ENCODE assay signal across 8 cellular contexts in the genomic region with DNA sequence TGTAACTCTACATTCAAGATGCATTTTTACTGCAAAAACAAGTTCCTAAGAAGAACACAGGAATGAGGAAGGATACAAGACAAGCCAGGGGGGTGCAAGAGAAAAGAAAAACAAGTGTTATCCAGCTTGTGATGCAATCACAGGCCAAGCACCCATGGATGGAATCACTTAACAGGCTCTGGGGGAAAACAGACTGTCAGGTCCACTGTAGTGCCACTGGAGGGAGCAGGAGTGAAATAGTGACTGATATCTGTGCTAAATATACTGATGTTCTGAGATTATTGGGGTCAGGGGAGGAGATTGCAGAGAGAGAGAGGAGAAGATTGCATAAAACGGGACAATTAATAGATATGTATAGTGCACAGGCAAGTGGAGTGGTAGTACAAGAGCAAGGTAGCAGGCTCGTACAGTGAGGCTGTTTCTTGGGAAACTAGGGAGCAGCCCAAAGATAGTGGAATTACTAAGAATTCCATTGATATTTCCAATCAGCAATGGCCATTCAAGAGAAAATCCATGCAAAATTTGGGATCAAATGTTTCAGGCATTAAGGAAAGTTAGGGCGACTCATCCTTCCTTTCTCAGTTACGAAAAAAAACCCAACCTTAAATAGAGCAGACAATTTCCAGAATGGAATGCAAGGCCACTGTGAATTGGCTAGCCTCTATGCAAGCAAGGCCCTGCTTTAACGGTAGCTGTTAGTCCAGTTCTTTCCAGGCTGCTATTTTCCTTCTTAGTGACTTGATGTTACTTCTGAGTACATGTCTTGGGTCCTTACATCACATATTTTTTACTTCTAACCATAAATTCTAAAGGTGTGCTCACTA. TPM values are rescaled to one million over a fixed set of nuclear protein-coding genes. Genes with fewer than 3 reads are reported as not detected.
DNase-seq lines count a peak whose midpoint lies in the region; ATAC-seq and TF ChIP-seq lines count a peak whose summit lies in the region.

No MANE protein-coding gene starts in this region.

- peaks cover 0 to 3% (median 0%) of the 10 kb centered on the region in 7 donors for H3K9me3 Mint-ChIP-seq in CD14-positive monocyte

- no peak overlapping the region for H3K27ac Mint-ChIP-seq in CD14-positive monocyte

- H2AFZ ChIP-seq in SU-DHL-6 (ENCODE audit: low read depth, low read length, severe bottlenecking) (no peak overlapping the region), hepatocyte (no peak overlapping the region)

- H3K4me3 Mint-ChIP-seq in CD14-positive monocyte, result no peak overlapping the region

- no peaks in the 10 kb centered on the region for H3K4me1 Mint-ChIP-seq in CD14-positive monocyte

- no peak overlapping the region for H3K9ac ChIP-seq in SU-DHL-6 (ENCODE audit: low read length)

- DNase-seq in SKM-1 treated with dmso at 0.1 percent for 144 hours (lab: John Stamatoyannopoulos, UW; ENCODE audit: unreplicated experiment) (peak; percentile 9), SKM-1 (lab: John Stamatoyannopoulos, UW; ENCODE audit: unreplicated experiment) (no peak), hepatocyte (ENCODE audit: low spot score) (peak; percentile 77), upper lobe of left lung (peak in 1 of 2 donors; percentile 38), CD14-positive monocyte (ENCODE audit: low spot score) (no peak), globus pallidus (ENCODE audit: low spot score) (no peak)

- H4K20me1 ChIP-seq in SU-DHL-6 (ENCODE audit: low read depth, low read length) (no peaks in the 10 kb centered on the region), hepatocyte (ENCODE audit: insufficient read depth, poor library complexity, severe bottlenecking) (no peaks in the 10 kb centered on the region)

- no peak overlapping the region for H3K4me3 ChIP-seq in SU-DHL-6 (ENCODE audit: insufficient read depth, low read length, poor library complexity, severe bottlenecking)
- H3K4me3 ChIP-seq in hepatocyte, result no peak overlapping the region
- no peak overlapping the region for H3K4me3 ChIP-seq in upper lobe of left lung

- peaks cover 0 to 2% (median 0%) of the 10 kb centered on the region in 3 donors for H3K27me3 Mint-ChIP-seq in CD14-positive monocyte (ENCODE audit: low read depth in 3 of 3)

- H3K4me1 ChIP-seq in hepatocyte (ENCODE audit: insufficient read depth) (peaks cover 28% of the 10 kb centered on the region), upper lobe of left lung (no peaks in the 10 kb centered on the region)

- H3K27me3 ChIP-seq in SU-DHL-6 (ENCODE audit: low read length) (no peaks in the 10 kb centered on the region), hepatocyte (no peaks in the 10 kb centered on the region), upper lobe of left lung (no peaks in the 10 kb centered on the region)

- TF ChIP-seq EP300 in upper lobe of left lung (IDR thresholded peaks at IDR 0.05), result no peak

- no peak for TF ChIP-seq POLR2A in upper lobe of left lung (IDR thresholded peaks at IDR 0.05)

- no peak overlapping the region for H3K4me2 ChIP-seq in SU-DHL-6 (ENCODE audit: low read depth, low read length, poor library complexity, severe bottlenecking)
- H3K4me2 ChIP-seq in hepatocyte, result no peak overlapping the region

- H3K9me3 ChIP-seq in SU-DHL-6 (ENCODE audit: insufficient read depth, low read length), result no peaks in the 10 kb centered on the region
- H3K9me3 ChIP-seq in hepatocyte (ENCODE audit: low read depth), result no peaks in the 10 kb centered on the region
- H3K9me3 ChIP-seq in upper lobe of left lung, result no peaks in the 10 kb centered on the region

- no peaks in the 10 kb centered on the region for H3K36me3 Mint-ChIP-seq in CD14-positive monocyte

- H3K27ac ChIP-seq in SU-DHL-6 (ENCODE audit: low read depth, low read length) (no peak overlapping the region), hepatocyte (no peak overlapping the region), upper lobe of left lung (no peak overlapping the region)

- ATAC-seq in upper lobe of left lung (ENCODE audit: low FRiP score in 2 of 2), result peak; percentile 45 to 47
- ATAC-seq in activated CD4-positive, CD25-positive, alpha-beta regulatory T cell treated with anti-CD3 and anti-CD28 coated beads, Interleukin-2, amount 50 U/mL, for 24 hours, result no peak

- H3K9me2 ChIP-seq in SU-DHL-6 (replicated peaks; ENCODE audit: insufficient read depth, low read length) (no peaks in the 10 kb centered on the region), hepatocyte (replicated peaks; ENCODE audit: insufficient read depth) (no peaks in the 10 kb centered on the region)

- no peaks in the 10 kb centered on the region for H3F3A ChIP-seq in SU-DHL-6 (ENCODE audit: insufficient read depth)

- WGBS in hepatocyte (ENCODE audit: low lambda C conversion rate, missing lambda C conversion rate), result 62% methylated on average over 5 of the region's 5 CpGs
- whole genome bisulfite sequencing in upper lobe of left lung, 2 donors, result 71 to 77% methylated on average over 5 of the region's 5 CpGs

- H3K79me2 ChIP-seq in SU-DHL-6 (ENCODE audit: insufficient read depth, low read length), result no peaks in the 10 kb centered on the region
- H3K79me2 ChIP-seq in hepatocyte, result no peaks in the 10 kb centered on the region

- intact Hi-C loops in CD14-positive monocyte (cut with micrococcal nuclease), result loop anchor here (10.0 kb wide), 1 partner anchor 142 kb away; no protein-coding TSS in a partner anchor

- TF ChIP-seq CTCF in SU-DHL-6 (IDR thresholded peaks at IDR 0.05; ENCODE audit: insufficient read depth, low read length, poor library complexity, severe bottlenecking) (peak; percentile 12), hepatocyte (IDR thresholded peaks at IDR 0.05; ENCODE audit: poor library complexity) (peak; percentile 60), upper lobe of left lung (IDR thresholded peaks at IDR 0.05) (peak in 4 of 6 experiments; percentile 14 to 36 (median 25)), CD14-positive monocyte (IDR thresholded peaks at IDR 0.05) (no peak)

- H3K36me3 ChIP-seq in SU-DHL-6 (ENCODE audit: low read length) (no peaks in the 10 kb centered on the region), hepatocyte (replicated peaks; ENCODE audit: insufficient read depth, low read depth) (no peaks in the 10 kb centered on the region), upper lobe of left lung (no peaks in the 10 kb centered on the region)

RNA-seq across cellular contexts. Expression of gene CEP126, which starts 52.2 kb away (rescaled TPM):
- total RNA-seq in hepatocyte, result 1.6 and 2.2 TPM in 2 replicates
- polyA plus RNA-seq in hepatocyte, result 1.4 and 1.8 TPM in 2 replicates
- total RNA-seq in upper lobe of left lung, result 10 to 100 TPM in 3 of 6 donors, 1 to 10 TPM in 3; 2.0 to 33.4 (median 8.0) TPM
- under 1 TPM in 1 of 2 donors, not detected in 1; 0.02 TPM for polyA plus RNA-seq in CD14-positive monocyte

RNA-seq across cellular contexts. Expression of gene ANGPTL5, which starts 53.7 kb away (rescaled TPM):
- total RNA-seq in hepatocyte, result not detected in 2 replicates
- polyA plus RNA-seq in hepatocyte, result 0.06 and 0.12 TPM in 2 replicates
- under 1 TPM in 4 of 6 donors, not detected in 2; 0.09 to 0.49 (median 0.29) TPM for total RNA-seq in upper lobe of left lung
- polyA plus RNA-seq in CD14-positive monocyte, result not detected

Comparison
In these comparisons a context has a peak if more than half of its experiments do, and no peak if none do; other contexts are left out.
1. DNase-seq: peak in SKM-1 treated with dmso at 0.1 percent for 144 hours (single experiment) and hepatocyte (single experiment); none in SKM-1 (single experiment), CD14-positive monocyte (single experiment) and globus pallidus (single experiment).
2. ATAC-seq: peak in upper lobe of left lung (2 of 2); none in activated CD4-positive, CD25-positive, alpha-beta regulatory T cell treated with anti-CD3 and anti-CD28 coated beads, Interleukin-2, amount 50 U/mL, for 24 hours (0 of 2).